Comparison of ENCODE assay signal across 11 cellular contexts in the genomic region with DNA sequence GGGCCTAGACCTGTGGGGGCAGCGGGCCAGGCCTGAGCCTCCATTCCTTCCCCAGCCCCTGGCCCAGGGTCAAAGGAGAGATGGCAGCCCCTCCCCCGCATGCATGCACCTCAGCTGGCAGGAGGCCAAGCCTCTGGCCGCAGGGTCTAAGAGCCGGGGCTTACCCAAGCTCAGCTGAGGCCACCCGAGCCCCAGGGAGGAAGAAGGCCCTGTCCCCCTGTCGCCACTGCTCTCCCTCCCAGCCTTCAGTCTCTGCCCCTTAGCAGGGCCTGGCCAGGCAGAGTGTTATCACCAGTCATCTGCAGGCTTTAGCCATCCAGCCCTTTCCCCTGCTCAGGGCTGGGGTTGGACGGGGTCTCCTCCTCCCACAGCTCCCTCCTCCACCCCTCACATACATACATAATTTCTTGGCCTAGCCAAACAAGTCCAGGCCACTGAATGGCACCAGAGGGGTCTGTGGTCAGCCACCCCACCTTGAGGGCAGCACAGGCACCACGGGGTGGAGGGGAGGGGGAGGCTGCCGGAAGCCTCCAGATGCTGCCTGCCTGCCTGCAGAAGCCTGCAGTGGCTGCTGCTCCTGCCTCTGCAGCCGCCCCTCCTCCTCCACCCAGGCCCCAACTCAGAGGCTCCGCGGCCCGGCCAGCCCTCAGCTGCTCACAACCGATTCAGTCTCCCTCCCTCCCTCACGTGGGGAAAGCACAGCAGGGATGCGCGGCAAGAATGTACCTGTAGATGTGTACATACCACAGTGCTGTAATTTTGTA. TPM values are rescaled to one million over a fixed set of nuclear protein-coding genes. Genes with fewer than 3 reads are reported as not detected.
A peak's percentile ranks its signal among the peaks of the same experiment; 100 is the strongest.
DNase-seq lines count a peak whose midpoint lies in the region; ATAC-seq and TF ChIP-seq lines count a peak whose summit lies in the region.
"Had no signal": no experiment of that assay in that cellular context is flagged by ENCODE, and none has a peak within 500 bp of the region (broad histone marks: within the 10 kb centered on the region; RNA-seq: fewer than 3 reads in every experiment).

No MANE protein-coding gene starts in this region.

- peaks cover 12 to 18% of the 10 kb centered on the region in 2 donors for H3K4me1 Mint-ChIP-seq in stimulated activated naive B cell treated with anti-CD40 and anti-IgM and Interleukin-4, amounts not matched to agents 10 μg/mL and 1 μg/mL and 100 μg/mL, for 72 hours

- H2AFZ ChIP-seq in SK-N-SH (ENCODE audit: low read depth) (no peak overlapping the region), GM23248 (no peak overlapping the region)

- H3K27me3 ChIP-seq in right atrium auricular region: no peaks in the 10 kb centered on the region
- H3K27me3 ChIP-seq in SK-N-SH (ENCODE audit: insufficient read depth): no peaks in the 10 kb centered on the region
- H3K27me3 ChIP-seq in iPS-18a (ENCODE audit: control insufficient read depth, insufficient read depth, low read length): no peaks in the 10 kb centered on the region
- no peaks in the 10 kb centered on the region for H3K27me3 ChIP-seq in GM23248 (replicated peaks; ENCODE audit: insufficient read depth)
- H3K27me3 ChIP-seq: heart right ventricle had no signal

- H3K9me3 ChIP-seq in right atrium auricular region (no peaks in the 10 kb centered on the region), SK-N-SH (no peaks in the 10 kb centered on the region), iPS-18a (ENCODE audit: control insufficient read depth, low read depth, low read length) (no peaks in the 10 kb centered on the region), GM23248 (ENCODE audit: low read depth) (no peaks in the 10 kb centered on the region)
- H3K9me3 ChIP-seq: heart right ventricle had no signal

- CTCF ChIA-PET in SK-N-SH (lab: Yijun Ruan, JAX): interaction anchor here (0.6 to 2.3 kb wide), 6 partner anchors 13 to 274 kb away, joined by 3 to 7 read pairs (median 4); partner anchors contain the start of genes RPLP0 and SIRT4

- H4K20me1 ChIP-seq in SK-N-SH (ENCODE audit: insufficient read depth): 0 out of 2 replicates have a peak, but pooled peaks cover 3% of the 10 kb centered on the region
- no peaks in the 10 kb centered on the region for H4K20me1 ChIP-seq in GM23248 (ENCODE audit: insufficient read depth)

- in situ Hi-C loops in GM23248 (cut with MboI): no loop called here

- H3K9me2 ChIP-seq in SK-N-SH (no peaks in the 10 kb centered on the region), GM23248 (ENCODE audit: insufficient read depth) (no peaks in the 10 kb centered on the region)

- intact Hi-C loops in Right ventricle myocardium inferior (cut with DNase I): no loop called here

- 0 out of 2 replicates have a peak, but pooled peaks have one; percentile 2 for TF ChIP-seq RAD21 in SK-N-SH (IDR thresholded peaks at IDR 0.05; ENCODE audit: low read length)

- DNase-seq in Right ventricle myocardium inferior (ENCODE audit: missing footprints) (peak; percentile 61), right atrium auricular region (ENCODE audit: low spot score) (no peak), SK-N-SH (peak; percentile 97), GM23248 (no peak)
- no peak for DNase-seq in stimulated activated naive B cell treated with anti-CD40 and anti-IgM and Interleukin-4, amounts not matched to agents 10 μg/mL and 1 μg/mL and 100 μg/mL, for 72 hours
- DNase-seq in activated effector memory CD4-positive, alpha-beta T cell treated with anti-CD3 and anti-CD28 coated beads, Interleukin-2, amount 50 U/mL, for 16 hours: no peak
- DNase-seq: heart right ventricle; stimulated activated CD4-positive, alpha-beta T cell treated with anti-CD3 and anti-CD28 coated beads, Interleukin-4, amount 100 ng/mL, for 4 hours had no signal

- no peak overlapping the region for H3K4me3 ChIP-seq in right atrium auricular region
- no peak overlapping the region; a peak in 1 of 4 replicates for H3K4me3 ChIP-seq in SK-N-SH (ENCODE audit: low read depth in 2 of 2, low read length in 1 of 2)
- H3K4me3 ChIP-seq in iPS-18a (ENCODE audit: low read length): no peak overlapping the region
- H3K4me3 ChIP-seq in GM23248: no peak overlapping the region
- H3K4me3 ChIP-seq: heart right ventricle had no signal

- H3K9me3 Mint-ChIP-seq in stimulated activated naive B cell treated with anti-CD40 and anti-IgM and Interleukin-4, amounts not matched to agents 10 μg/mL and 1 μg/mL and 100 μg/mL, for 72 hours: no peaks in the 10 kb centered on the region
- H3K9me3 Mint-ChIP-seq: type B pancreatic cell had no signal

- no peak overlapping the region for H3K27ac ChIP-seq in right atrium auricular region
- peak overlapping the region in 1 of 2 experiments; percentile 96; a peak in 2 of 4 replicates for H3K27ac ChIP-seq in SK-N-SH (ENCODE audit: low read depth in 2 of 2, low read length in 1 of 2)
- H3K27ac ChIP-seq in iPS-18a (ENCODE audit: low read length): peak overlapping the region; percentile 83
- H3K27ac ChIP-seq in GM23248: no peak overlapping the region
- H3K27ac ChIP-seq: heart right ventricle had no signal

- peaks cover 2% of the 10 kb centered on the region for H3F3A ChIP-seq in SK-N-SH (replicated peaks; ENCODE audit: insufficient read depth)
- H3F3A ChIP-seq in GM23248 (ENCODE audit: insufficient read depth): no peaks in the 10 kb centered on the region

- ATAC-seq in Right ventricle myocardium inferior: no peak
- peak; percentile 11 to 15 for ATAC-seq in stimulated activated naive B cell treated with anti-CD40 and anti-IgM and Interleukin-4, amounts not matched to agents 10 μg/mL and 1 μg/mL and 100 μg/mL, for 72 hours (replicated peaks)
- ATAC-seq in GM18907 (IDR thresholded peaks at IDR 0.05; ENCODE audit: unreplicated experiment): no peak

- H3K27ac Mint-ChIP-seq in stimulated activated naive B cell treated with anti-CD40 and anti-IgM and Interleukin-4, amounts not matched to agents 10 μg/mL and 1 μg/mL and 100 μg/mL, for 72 hours: peak overlapping the region; percentile 77
- H3K27ac Mint-ChIP-seq: type B pancreatic cell had no signal

- peaks cover 25% of the 10 kb centered on the region for H3K36me3 ChIP-seq in right atrium auricular region
- H3K36me3 ChIP-seq in SK-N-SH (replicated peaks in 1 of 2; ENCODE audit: control insufficient read depth in 1 of 2, insufficient read depth in 2 of 2, low read length in 1 of 2): peaks cover 0 to 35% of the 10 kb centered on the region in 2 experiments
- peaks cover 11% of the 10 kb centered on the region for H3K36me3 ChIP-seq in iPS-18a (ENCODE audit: control insufficient read depth, low read depth, low read length)
- peaks cover 5% of the 10 kb centered on the region; the same call in 1 of the 2 replicates for H3K36me3 ChIP-seq in GM23248 (ENCODE audit: low read depth)

- peaks cover 5% of the 10 kb centered on the region; the same call in 1 of the 2 replicates for H3K79me2 ChIP-seq in SK-N-SH (ENCODE audit: insufficient read depth)
- 0 out of 2 replicates have a peak, but pooled peaks cover 9% of the 10 kb centered on the region for H3K79me2 ChIP-seq in GM23248 (ENCODE audit: insufficient read depth)

- WGBS in SK-N-SH (ENCODE audit: low lambda C conversion rate): 56% methylated on average over 10 of the region's 17 CpGs
- WGBS in GM23248 (ENCODE audit: low coverage in 1 of 2, low lambda C conversion rate in 2 of 2, missing lambda C conversion rate in 2 of 2), 2 experiments: 66 to 70% methylated on average over 17 of the region's 17 CpGs

- TF ChIP-seq CTCF in right atrium auricular region (IDR thresholded peaks at IDR 0.05) (no peak), SK-N-SH (IDR thresholded peaks at IDR 0.05) (no peak)

- H3K9ac ChIP-seq in SK-N-SH (no peak overlapping the region), iPS-18a (ENCODE audit: low read length) (peak overlapping the region; percentile 0), GM23248 (no peak overlapping the region)

- no peak overlapping the region for H3K4me2 ChIP-seq in SK-N-SH
- no peak overlapping the region for H3K4me2 ChIP-seq in GM23248 (ENCODE audit: unreplicated experiment)

- peak in 1 of 2 experiments; percentile 61; a peak in 1 of 4 replicates for TF ChIP-seq EP300 in SK-N-SH (IDR thresholded peaks at IDR 0.05; ENCODE audit: borderline replicate concordance in 1 of 2, low read depth in 1 of 2, low read length in 1 of 2)

- POLR2A ChIA-PET in SK-N-SH (lab: Yijun Ruan, JAX): interaction anchor here (0.6 to 1.7 kb wide), 3 partner anchors 9 to 107 kb away, joined by 4 to 5 read pairs (median 4); partner anchors contain the start of gene RPLP0

- H3K27me3 Mint-ChIP-seq in stimulated activated naive B cell treated with anti-CD40 and anti-IgM and Interleukin-4, amounts not matched to agents 10 μg/mL and 1 μg/mL and 100 μg/mL, for 72 hours: no peaks in the 10 kb centered on the region
- H3K27me3 Mint-ChIP-seq: type B pancreatic cell had no signal

- H3K4me1 ChIP-seq in right atrium auricular region (no peaks in the 10 kb centered on the region), SK-N-SH (ENCODE audit: control insufficient read depth in 1 of 2, insufficient read depth in 2 of 2, low read depth in 1 of 2, low read length in 1 of 2) (peaks cover 0 to 51% of the 10 kb centered on the region in 2 experiments; a peak in 1 of 4 replicates), iPS-18a (ENCODE audit: control insufficient read depth, low read depth, low read length) (peaks cover 21% of the 10 kb centered on the region), GM23248 (ENCODE audit: insufficient read depth) (no peaks in the 10 kb centered on the region)

- H3K4me3 Mint-ChIP-seq in stimulated activated naive B cell treated with anti-CD40 and anti-IgM and Interleukin-4, amounts not matched to agents 10 μg/mL and 1 μg/mL and 100 μg/mL, for 72 hours: no peak overlapping the region
- H3K4me3 Mint-ChIP-seq: type B pancreatic cell had no signal

- peaks cover 47 to 56% of the 10 kb centered on the region in 2 donors for H3K36me3 Mint-ChIP-seq in stimulated activated naive B cell treated with anti-CD40 and anti-IgM and Interleukin-4, amounts not matched to agents 10 μg/mL and 1 μg/mL and 100 μg/mL, for 72 hours

TF ChIP-seq in SK-N-SH, 30 proteins besides CTCF, POLR2A, EP300 and RAD21 (continues in another document):
- TF ChIP-seq GATA2 (CRISPR knock-in tag; IDR thresholded peaks at IDR 0.05) (peak; percentile 93), TAF1 (IDR thresholded peaks at IDR 0.05; ENCODE audit: borderline replicate concordance, low read depth, low read length) (no peak), CHD2 (IDR thresholded peaks at IDR 0.05; ENCODE audit: low read length, partially characterized antibody) (peak; percentile 76)

RNA-seq across cellular contexts. Expression of gene RAB35, which starts 22.8 kb away (rescaled TPM):
- total RNA-seq in Right ventricle myocardium inferior (25.6 TPM), right atrium auricular region (10 to 100 TPM; 13.4 to 17.6 TPM)
- polyA plus RNA-seq in SK-N-SH (2012; rRNA removed) (41.8 and 45.3 TPM in 2 replicates), GM23248 (2016; fragmentation: Nextera tagmentation; extraction: Ambion mirVana) (28.2 and 28.7 TPM in 2 replicates)
- 31.1 and 37.3 TPM in 2 replicates for polyA plus RNA-seq in SK-N-SH (2012; cell fraction: cytosol; rRNA removed)
- polyA plus RNA-seq in SK-N-SH (2012; cell fraction: nucleus; rRNA removed): 50.4 and 51.7 TPM in 2 replicates
- 32.0 and 37.1 TPM in 2 replicates for total RNA-seq in GM23248 (2014; rRNA removed; shearing (Covaris generic))

Comparison
In these comparisons a context has a peak if more than half of its experiments do, and no peak if none do; other contexts are left out.
1. DNase-seq: peak in Right ventricle myocardium inferior (single experiment) and SK-N-SH (single experiment); none in right atrium auricular region (single experiment), stimulated activated naive B cell treated with anti-CD40 and anti-IgM and Interleukin-4, amounts not matched to agents 10 μg/mL and 1 μg/mL and 100 μg/mL, for 72 hours (single experiment), GM23248 (single experiment) and activated effector memory CD4-positive, alpha-beta T cell treated with anti-CD3 and anti-CD28 coated beads, Interleukin-2, amount 50 U/mL, for 16 hours (single experiment).
2. ATAC-seq: peak in stimulated activated naive B cell treated with anti-CD40 and anti-IgM and Interleukin-4, amounts not matched to agents 10 μg/mL and 1 μg/mL and 100 μg/mL, for 72 hours (2 of 2); none in Right ventricle myocardium inferior (single experiment) and GM18907 (single experiment).